8 cellular contexts compared by ENCODE assay signal in genomic region chr12:53726342-53726741, GRCh38. TPM values are rescaled to one million over a fixed set of nuclear protein-coding genes. Genes with fewer than 3 reads are reported as not detected.
A peak's percentile ranks its signal among the peaks of the same experiment; 100 is the strongest.
DNase-seq lines count a peak whose midpoint lies in the region; ATAC-seq and TF ChIP-seq lines count a peak whose summit lies in the region.

No MANE protein-coding gene starts in this region.

- in situ Hi-C loops in Panc1 (cut with HindIII; ENCODE audit: low pct_unique_long_range_greater_than_20kb, low sequenced_read_pairs), result no loop called here

- CTCF ChIA-PET in Panc1 (lab: Charles Lee), result no interaction called here

- POLR2A ChIA-PET in Panc1 (lab: Charles Lee), result interaction anchor here (0.6 kb wide), 1 partner anchor 166 kb away, joined by 7 read pairs; no protein-coding TSS in a partner anchor

- H3K36me3 ChIP-seq in Panc1 (ENCODE audit: control insufficient read depth, insufficient read depth, low read length) (no peaks in the 10 kb centered on the region; the same call in 1 of the 2 replicates), prostate gland (peaks cover 6 to 12% of the 10 kb centered on the region in 2 donors)

- H3K9me3 ChIP-seq in Panc1 (ENCODE audit: control insufficient read depth, insufficient read depth, low read depth, low read length), result no peaks in the 10 kb centered on the region
- no peaks in the 10 kb centered on the region for H3K9me3 ChIP-seq in prostate gland

- DNase-seq in Panc1 (ENCODE audit: low read depth, low spot score) (no peak), epithelial cell of esophagus (ENCODE audit: low read depth) (peak; percentile 25), prostate gland (ENCODE audit: low spot score) (no peak), NCI-H1417 treated with DMSO at 0.1 percent for 48 hours (lab: John Stamatoyannopoulos, UW) (no peak)
- no peak for DNase-seq in stimulated activated CD4-positive, alpha-beta T cell treated with anti-CD3 and anti-CD28 coated beads, Interleukin-15, amount 100 ng/mL, for 24 hours

- WGBS in prostate gland, result 34% methylated on average over 2 of the region's 2 CpGs

- intact Hi-C loops in Panc1 (cut with micrococcal nuclease; ENCODE audit: unreplicated experiment), result no loop called here
- intact Hi-C loops in prostate gland (cut with DNase I), result no loop called here

- no peak for ATAC-seq in Panc1
- ATAC-seq in GM18873 (IDR thresholded peaks at IDR 0.05; ENCODE audit: low FRiP score, unreplicated experiment), result no peak
- no peak for ATAC-seq in GM21515 (IDR thresholded peaks at IDR 0.05; ENCODE audit: unreplicated experiment)

- peaks cover 12% of the 10 kb centered on the region for H3K4me1 ChIP-seq in Panc1 (ENCODE audit: control insufficient read depth, insufficient read depth, low read length)
- no peaks in the 10 kb centered on the region for H3K4me1 ChIP-seq in prostate gland (replicated peaks)

- H3K4me3 ChIP-seq in GM08714 (ENCODE audit: low read length) (peak overlapping the region; percentile 83), Panc1 (ENCODE audit: low read depth in 2 of 2, low read length in 2 of 2) (peak overlapping the region; percentile 89), epithelial cell of esophagus (ENCODE audit: low read length) (peak overlapping the region; percentile 97), prostate gland (peak overlapping the region; percentile 53 to 56)

- BruUV-seq in Panc1 (replicated peaks; lab: Mats Ljungman, UMichigan), result no TSS peak

- TF ChIP-seq POLR2A in prostate gland (IDR thresholded peaks at IDR 0.05), result no peak

- H3K27ac ChIP-seq in Panc1 (ENCODE audit: low read length), result no peak overlapping the region
- H3K27ac ChIP-seq in prostate gland, result peak overlapping the region in 1 of 2 donors; percentile 54

- H3K27me3 ChIP-seq in Panc1 (ENCODE audit: control insufficient read depth, insufficient read depth, low read length) (no peaks in the 10 kb centered on the region), prostate gland (replicated peaks; ENCODE audit: insufficient read depth) (no peaks in the 10 kb centered on the region)

- TF ChIP-seq CTCF in Panc1 (IDR thresholded peaks at IDR 0.05) (no peak), epithelial cell of esophagus (IDR thresholded peaks at IDR 0.05; ENCODE audit: insufficient read depth, low read depth, low read length, missing control alignments) (no peak), prostate gland (IDR thresholded peaks at IDR 0.05) (no peak)

RNA-seq across cellular contexts. Expression of gene CALCOCO1, which starts 0.9 kb away (rescaled TPM):
- total RNA-seq in Panc1 (2021; ENCODE audit: unreplicated experiment) (48.0 TPM), prostate gland (100 to 1,000 TPM; 108 to 194 TPM)
- polyA plus RNA-seq in Panc1 (2012; ENCODE audit: insufficient read length), result 49.2 TPM

RNA-seq across cellular contexts. Expression of gene CISTR, which starts 25.4 kb away (rescaled TPM):
- total RNA-seq in Panc1 (2021; ENCODE audit: unreplicated experiment) (not detected), prostate gland (not detected)
- polyA plus RNA-seq in Panc1 (2012; ENCODE audit: insufficient read length), result not detected

RNA-seq across cellular contexts. Expression of gene ATP5MC2, which starts 50.5 kb away (rescaled TPM):
- total RNA-seq in Panc1 (2021; ENCODE audit: unreplicated experiment), result 290 TPM
- polyA plus RNA-seq in Panc1 (2012; ENCODE audit: insufficient read length), result 456 TPM
- 100 to 1,000 TPM; 419 to 728 TPM for total RNA-seq in prostate gland
